ENCODE assay signal across 8 cellular contexts in the genomic region with DNA sequence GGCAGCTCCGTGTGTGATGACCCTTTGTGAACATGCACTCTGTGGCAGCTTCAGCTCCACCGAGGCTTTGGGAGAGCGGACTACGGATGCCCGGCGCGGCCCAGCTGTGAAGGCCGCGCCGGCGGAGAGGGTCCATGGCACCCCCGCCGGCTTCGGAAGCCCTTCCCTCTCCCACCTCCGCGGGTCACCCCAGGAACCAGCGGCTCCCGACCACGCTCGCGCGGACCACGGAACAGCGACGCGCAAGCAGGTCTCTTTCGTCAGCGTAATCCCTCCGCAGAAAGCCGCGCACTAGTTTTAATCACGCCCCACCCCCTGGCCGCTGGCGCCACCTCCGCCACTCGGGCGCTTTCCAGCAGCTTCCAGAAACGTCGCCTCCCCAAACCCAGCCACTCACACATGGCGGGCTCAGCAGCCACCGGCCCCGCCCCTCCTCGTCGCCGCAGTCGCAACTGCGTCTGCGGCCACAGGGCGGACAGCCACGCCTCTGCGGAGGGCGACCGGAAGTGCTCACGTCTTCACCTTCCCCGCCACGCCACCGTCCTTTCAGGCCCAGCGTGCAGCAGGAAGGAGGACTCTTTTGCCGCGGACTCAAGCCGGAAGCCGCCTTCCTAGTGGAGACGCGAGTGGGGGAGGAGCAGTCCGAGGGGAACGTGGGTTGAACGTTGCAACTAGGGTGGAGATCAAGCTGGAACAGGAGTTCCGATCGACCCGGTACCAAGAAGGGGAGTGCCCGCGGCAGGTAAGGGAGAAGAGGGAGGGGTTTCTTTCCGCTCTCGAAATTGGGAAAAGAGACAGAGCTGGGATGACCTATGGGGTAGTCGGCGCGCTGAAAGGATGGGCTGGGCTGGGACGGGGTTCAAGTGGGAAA. TPM values are rescaled to one million over a fixed set of nuclear protein-coding genes. Genes with fewer than 3 reads are reported as not detected.
DNase-seq lines count a peak whose midpoint lies in the region; ATAC-seq and TF ChIP-seq lines count a peak whose summit lies in the region.

A gene (plus strand): TSS at position 606 of the 871 bp plus-strand sequence. CDS start 3,221 bp downstream, outside the sequence.

- H3K27ac ChIP-seq in DOHH2 (ENCODE audit: low read depth, low read length) (peak within 1 kb of the TSS; percentile 91), Karpas-422 (ENCODE audit: low read length) (peak within 1 kb of the TSS; percentile 85)

- H3K27me3 Mint-ChIP-seq in activated T-helper 1 cell treated with anti-CD3 and anti-CD28 coated beads, Interleukin-12 subunit alpha, Interleukin-12 subunit beta, Interleukin-2, Interleukin-4 antibody, amounts not matched to agents 30 ng/mL and 10 ng/mL and 1 ng/mL, durations not matched to agents 14 hours and 24 hours and 36 hours (ENCODE audit: insufficient read depth): no peaks in the 10 kb centered on the region
- H3K27me3 Mint-ChIP-seq in naive thymus-derived CD8-positive, alpha-beta T cell: no peaks in the 10 kb centered on the region

- DNase-seq in Karpas-422 (peak; percentile 99), RKO (ENCODE audit: low spot score) (peak; percentile 99), fibroblast of mammary gland (ENCODE audit: low read depth) (peak; percentile 99)
- peak; percentile 99 for DNase-seq in activated T-helper 1 cell treated with anti-CD3 and anti-CD28 coated beads, Interleukin-12 subunit alpha, Interleukin-12 subunit beta, Interleukin-2, Interleukin-4 antibody, amounts not matched to agents 30 ng/mL and 10 ng/mL and 1 ng/mL, durations not matched to agents 14 hours and 24 hours and 36 hours (ENCODE audit: low spot score)
- peak; percentile 94 to 99 (median 98) for DNase-seq in naive thymus-derived CD8-positive, alpha-beta T cell
- peak; percentile 95 to 98 (median 98) for DNase-seq in stimulated activated naive CD4-positive, alpha-beta T cell (lab: John Stamatoyannopoulos, UW)

- intact Hi-C loops in activated T-helper 1 cell treated with anti-CD3 and anti-CD28 coated beads, Interleukin-12 subunit alpha, Interleukin-12 subunit beta, Interleukin-2, Interleukin-4 antibody, amounts not matched to agents 30 ng/mL and 10 ng/mL and 1 ng/mL, durations not matched to agents 14 hours and 24 hours and 36 hours (cut with micrococcal nuclease): loop anchor here (1.0 to 5.0 kb wide), 14 partner anchors 10 to 767 kb away; a partner anchor contains a TSS

- no peaks in the 10 kb centered on the region for H3K9me3 Mint-ChIP-seq in activated T-helper 1 cell treated with anti-CD3 and anti-CD28 coated beads, Interleukin-12 subunit alpha, Interleukin-12 subunit beta, Interleukin-2, Interleukin-4 antibody, amounts not matched to agents 30 ng/mL and 10 ng/mL and 1 ng/mL, durations not matched to agents 14 hours and 24 hours and 36 hours
- no peaks in the 10 kb centered on the region for H3K9me3 Mint-ChIP-seq in naive thymus-derived CD8-positive, alpha-beta T cell

- peak; percentile 81 for ATAC-seq in GM21825 (IDR thresholded peaks at IDR 0.05; ENCODE audit: unreplicated experiment)
- peak; percentile 90 to 91 for ATAC-seq in naive thymus-derived CD8-positive, alpha-beta T cell

- peaks cover 13% of the 10 kb centered on the region for H3K36me3 Mint-ChIP-seq in activated T-helper 1 cell treated with anti-CD3 and anti-CD28 coated beads, Interleukin-12 subunit alpha, Interleukin-12 subunit beta, Interleukin-2, Interleukin-4 antibody, amounts not matched to agents 30 ng/mL and 10 ng/mL and 1 ng/mL, durations not matched to agents 14 hours and 24 hours and 36 hours (ENCODE audit: low read depth)
- H3K36me3 Mint-ChIP-seq in naive thymus-derived CD8-positive, alpha-beta T cell: peaks cover 0 to 17% (median 0%) of the 10 kb centered on the region in 3 donors

- peak within 1 kb of the TSS; percentile 84; the same call in 1 of the 2 replicates for H2AFZ ChIP-seq in Karpas-422 (ENCODE audit: low read length)

- H4K20me1 ChIP-seq in DOHH2 (ENCODE audit: control insufficient read depth, insufficient read depth, low read depth, low read length) (peaks cover 22% of the 10 kb centered on the region), Karpas-422 (ENCODE audit: insufficient read depth, low read depth, low read length) (peaks cover 18% of the 10 kb centered on the region)

- peaks cover 95% of the 10 kb centered on the region for H3K79me2 ChIP-seq in DOHH2 (ENCODE audit: control insufficient read depth, low read length)
- peaks cover 66% of the 10 kb centered on the region for H3K79me2 ChIP-seq in Karpas-422 (ENCODE audit: low read length)

- H3K4me2 ChIP-seq in DOHH2 (ENCODE audit: low read length) (peak within 1 kb of the TSS; percentile 93), Karpas-422 (ENCODE audit: low read depth, low read length, poor library complexity, severe bottlenecking) (peak within 1 kb of the TSS; percentile 95)

- H3K9me2 ChIP-seq in DOHH2 (replicated peaks; ENCODE audit: control insufficient read depth, low read length) (no peaks in the 10 kb centered on the region), Karpas-422 (replicated peaks; ENCODE audit: insufficient read depth, low read length) (no peaks in the 10 kb centered on the region)

- no peak within 1 kb of the TSS for H3K4me3 Mint-ChIP-seq in activated T-helper 1 cell treated with anti-CD3 and anti-CD28 coated beads, Interleukin-12 subunit alpha, Interleukin-12 subunit beta, Interleukin-2, Interleukin-4 antibody, amounts not matched to agents 30 ng/mL and 10 ng/mL and 1 ng/mL, durations not matched to agents 14 hours and 24 hours and 36 hours
- no peak within 1 kb of the TSS for H3K4me3 Mint-ChIP-seq in naive thymus-derived CD8-positive, alpha-beta T cell

- H3K4me1 ChIP-seq in DOHH2 (ENCODE audit: control insufficient read depth, low read length) (peaks cover 54% of the 10 kb centered on the region), Karpas-422 (ENCODE audit: low read length) (peaks cover 51% of the 10 kb centered on the region)

- H3K9ac ChIP-seq in Karpas-422 (ENCODE audit: low read length): peak within 1 kb of the TSS; percentile 94

- H3K4me1 Mint-ChIP-seq in activated T-helper 1 cell treated with anti-CD3 and anti-CD28 coated beads, Interleukin-12 subunit alpha, Interleukin-12 subunit beta, Interleukin-2, Interleukin-4 antibody, amounts not matched to agents 30 ng/mL and 10 ng/mL and 1 ng/mL, durations not matched to agents 14 hours and 24 hours and 36 hours (ENCODE audit: low read depth): peaks cover 12% of the 10 kb centered on the region
- H3K4me1 Mint-ChIP-seq in naive thymus-derived CD8-positive, alpha-beta T cell: peaks cover 4 to 42% (median 29%) of the 10 kb centered on the region in 4 donors

- peak within 1 kb of the TSS; percentile 94 for H3K4me3 ChIP-seq in DOHH2 (ENCODE audit: low read length)
- H3K4me3 ChIP-seq in Karpas-422 (ENCODE audit: low read length): peak within 1 kb of the TSS; percentile 92
- peak within 1 kb of the TSS; percentile 98 for H3K4me3 ChIP-seq in fibroblast of mammary gland (ENCODE audit: control insufficient read depth, low read depth, low read length)

- POLR2A ChIA-PET in naive thymus-derived CD8-positive, alpha-beta T cell (lab: Charles Lee): interaction anchor here (0.6 to 4.0 kb wide), 37 partner anchors 10 to 1697 kb away, joined by 3 to 82 read pairs (median 4); a partner anchor contains a TSS

- H3K36me3 ChIP-seq in DOHH2 (ENCODE audit: control insufficient read depth, low read length): peaks cover 52% of the 10 kb centered on the region
- peaks cover 12% of the 10 kb centered on the region for H3K36me3 ChIP-seq in Karpas-422 (ENCODE audit: insufficient read depth, low read length)

- H3K27me3 ChIP-seq in DOHH2 (ENCODE audit: control insufficient read depth, low read length): no peaks in the 10 kb centered on the region
- H3K27me3 ChIP-seq in Karpas-422 (ENCODE audit: low read length): no peaks in the 10 kb centered on the region

- peaks cover 17% of the 10 kb centered on the region for H3F3A ChIP-seq in DOHH2 (ENCODE audit: control insufficient read depth, insufficient read depth)

- no peaks in the 10 kb centered on the region for H3K9me3 ChIP-seq in DOHH2 (ENCODE audit: control insufficient read depth, insufficient read depth, low read length)
- no peaks in the 10 kb centered on the region for H3K9me3 ChIP-seq in Karpas-422 (ENCODE audit: low read length)

- H3K27ac Mint-ChIP-seq in activated T-helper 1 cell treated with anti-CD3 and anti-CD28 coated beads, Interleukin-12 subunit alpha, Interleukin-12 subunit beta, Interleukin-2, Interleukin-4 antibody, amounts not matched to agents 30 ng/mL and 10 ng/mL and 1 ng/mL, durations not matched to agents 14 hours and 24 hours and 36 hours: no peak within 1 kb of the TSS
- no peak within 1 kb of the TSS for H3K27ac Mint-ChIP-seq in naive thymus-derived CD8-positive, alpha-beta T cell

- TF ChIP-seq CTCF in DOHH2 (IDR thresholded peaks at IDR 0.05; ENCODE audit: low read depth, low read length, poor library complexity, severe bottlenecking) (no peak), fibroblast of mammary gland (conservative IDR thresholded peaks at IDR 0.05; ENCODE audit: control insufficient read depth, insufficient read depth, low read depth, low read length) (no peak)

RNA-seq across cellular contexts. Expression of the gene that starts here (rescaled TPM):
- total RNA-seq in Karpas-422 (2014; rRNA removed; shearing (Covaris generic); ENCODE audit: low replicate concordance): 12.8 and 18.4 TPM in 2 replicates
- 17.2 and 17.5 TPM in 2 replicates for total RNA-seq in activated T-helper 1 cell treated with anti-CD3 and anti-CD28 coated beads, Interleukin-12 subunit alpha, Interleukin-12 subunit beta, Interleukin-2, Interleukin-4 antibody, amounts not matched to agents 30 ng/mL and 10 ng/mL and 1 ng/mL, durations not matched to agents 14 hours and 24 hours and 36 hours
- total RNA-seq in naive thymus-derived CD8-positive, alpha-beta T cell: 10 to 100 TPM; 29.2 to 31.1 TPM
- polyA plus RNA-seq in naive thymus-derived CD8-positive, alpha-beta T cell: 10 to 100 TPM; 13.4 to 17.6 (median 14.2) TPM

Comparison
In these comparisons a context has a peak if more than half of its experiments do, and no peak if none do; other contexts are left out.
1. Peak in every context shown above with its lines: DNase-seq, ATAC-seq, H3K4me3 ChIP-seq and H3K27ac ChIP-seq.